Comparison of ENCODE assay signal across 8 cellular contexts in genomic region chr16:66515543-66516171, GRCh38. TPM values are rescaled to one million over a fixed set of nuclear protein-coding genes. Genes with fewer than 3 reads are reported as not detected.
A peak's percentile ranks its signal among the peaks of the same experiment; 100 is the strongest.
DNase-seq lines count a peak whose midpoint lies in the region; ATAC-seq and TF ChIP-seq lines count a peak whose summit lies in the region.

No MANE protein-coding gene starts in this region.

- H3K4me3 ChIP-seq in BE2C (ENCODE audit: low read depth, low read length) = no peak overlapping the region
- H3K4me3 ChIP-seq in HL-60 (replicated peaks; ENCODE audit: insufficient read depth, low read length) = no peak overlapping the region
- no peak overlapping the region for H3K4me3 ChIP-seq in subcutaneous abdominal adipose tissue (ENCODE audit: low read depth in 1 of 5, low read length in 5 of 5)

- H3K9me3 ChIP-seq in BE2C (no peaks in the 10 kb centered on the region), subcutaneous abdominal adipose tissue (ENCODE audit: control insufficient read depth in 5 of 5, low read length in 5 of 5) (no peaks in the 10 kb centered on the region)

- peak overlapping the region in 1 of 5 donors; percentile 44 for H3K9ac ChIP-seq in subcutaneous abdominal adipose tissue (ENCODE audit: low read length in 5 of 5)

- H3K36me3 ChIP-seq in BE2C (no peaks in the 10 kb centered on the region), subcutaneous abdominal adipose tissue (ENCODE audit: control insufficient read depth in 5 of 5, insufficient read depth in 5 of 5, low read length in 5 of 5) (peaks cover 0 to 26% (median 12%) of the 10 kb centered on the region in 5 donors)

- peaks cover 46% of the 10 kb centered on the region for H3K4me1 Mint-ChIP-seq in activated T-helper 17 cell treated with anti-CD3 and anti-CD28 coated beads, Interleukin-2, amount 50 U/mL, for 72 hours

- H3K27ac ChIP-seq in HL-60 (replicated peaks) (peak overlapping the region; percentile 95), subcutaneous abdominal adipose tissue (ENCODE audit: low read depth, low read length) (peak overlapping the region; percentile 100)

- H3K27me3 ChIP-seq in BE2C (no peaks in the 10 kb centered on the region), HL-60 (ENCODE audit: insufficient read depth, poor library complexity, severe bottlenecking) (no peaks in the 10 kb centered on the region), subcutaneous abdominal adipose tissue (ENCODE audit: control insufficient read depth in 5 of 5, insufficient read depth in 4 of 5, low read length in 5 of 5) (no peaks in the 10 kb centered on the region)

- H3K27ac Mint-ChIP-seq in activated T-helper 17 cell treated with anti-CD3 and anti-CD28 coated beads, Interleukin-2, amount 50 U/mL, for 72 hours = peak overlapping the region; percentile 96

- DNase-seq in BE2C = no peak
- peak in 1 of 2 experiments; percentile 66 for DNase-seq in HL-60 (ENCODE audit: low read depth in 1 of 2, low spot score in 1 of 2)
- DNase-seq in iPS-NIHi7 (ENCODE audit: extremely low spot score) = peak; percentile 48
- DNase-seq in inferior parietal cortex (ENCODE audit: extremely low spot score) = no peak
- no peak for DNase-seq in SK-N-DZ (ENCODE audit: low spot score)

- peak; percentile 30 for ATAC-seq in activated T-helper 17 cell treated with anti-CD3 and anti-CD28 coated beads, Interleukin-2, amount 50 U/mL, for 72 hours (replicated peaks)
- ATAC-seq in HG03565 (IDR thresholded peaks at IDR 0.05; ENCODE audit: unreplicated experiment) = no peak

- no peaks in the 10 kb centered on the region for H3K9me3 Mint-ChIP-seq in activated T-helper 17 cell treated with anti-CD3 and anti-CD28 coated beads, Interleukin-2, amount 50 U/mL, for 72 hours

- TF ChIP-seq CTCF in BE2C (IDR thresholded peaks at IDR 0.05; ENCODE audit: low read depth, low read length) (peak; percentile 25), HL-60 (IDR thresholded peaks at IDR 0.05; ENCODE audit: insufficient read depth, low read length) (peak; percentile 21)

- no peaks in the 10 kb centered on the region for H3K27me3 Mint-ChIP-seq in activated T-helper 17 cell treated with anti-CD3 and anti-CD28 coated beads, Interleukin-2, amount 50 U/mL, for 72 hours

- H3K36me3 Mint-ChIP-seq in activated T-helper 17 cell treated with anti-CD3 and anti-CD28 coated beads, Interleukin-2, amount 50 U/mL, for 72 hours (ENCODE audit: low read depth) = no peaks in the 10 kb centered on the region

- H3K4me1 ChIP-seq in BE2C = peaks cover 24% of the 10 kb centered on the region
- H3K4me1 ChIP-seq in subcutaneous abdominal adipose tissue (ENCODE audit: control insufficient read depth in 5 of 5, insufficient read depth in 5 of 5, low read length in 5 of 5) = peaks cover 33 to 82% (median 81%) of the 10 kb centered on the region in 5 donors

- H3K4me3 Mint-ChIP-seq in activated T-helper 17 cell treated with anti-CD3 and anti-CD28 coated beads, Interleukin-2, amount 50 U/mL, for 72 hours = peak overlapping the region; percentile 86

RNA-seq across cellular contexts. Expression of gene TK2, which starts 34.3 kb away (rescaled TPM):
- 13.7 TPM for polyA plus RNA-seq in BE2C (2012; ENCODE audit: insufficient read depth, insufficient read length, low read depth)
- total RNA-seq in activated T-helper 17 cell treated with anti-CD3 and anti-CD28 coated beads, Interleukin-2, amount 50 U/mL, for 72 hours = 1 to 10 TPM; 5.7 to 6.6 TPM
- polyA plus RNA-seq in SK-N-DZ (2014; cell fraction: cytosol; rRNA removed) = 9.3 and 10.9 TPM in 2 replicates
- polyA plus RNA-seq in SK-N-DZ (2014; cell fraction: nucleus; rRNA removed) = 26.9 and 35.9 TPM in 2 replicates

RNA-seq across cellular contexts. Expression of gene CKLF, which starts 36.7 kb away (rescaled TPM):
- 24.1 TPM for polyA plus RNA-seq in BE2C (2012; ENCODE audit: insufficient read depth, insufficient read length, low read depth)
- total RNA-seq in activated T-helper 17 cell treated with anti-CD3 and anti-CD28 coated beads, Interleukin-2, amount 50 U/mL, for 72 hours = 100 to 1,000 TPM; 117 to 155 TPM
- polyA plus RNA-seq in SK-N-DZ (2014; cell fraction: cytosol; rRNA removed) = 106 and 115 TPM in 2 replicates
- 51.4 and 54.9 TPM in 2 replicates for polyA plus RNA-seq in SK-N-DZ (2014; cell fraction: nucleus; rRNA removed)

RNA-seq across cellular contexts. Expression of gene CMTM1, which starts 50.6 kb away (rescaled TPM):
- 9.5 TPM for polyA plus RNA-seq in BE2C (2012; ENCODE audit: insufficient read depth, insufficient read length, low read depth)
- 10 to 100 TPM; 15.8 to 15.9 TPM for total RNA-seq in activated T-helper 17 cell treated with anti-CD3 and anti-CD28 coated beads, Interleukin-2, amount 50 U/mL, for 72 hours
- polyA plus RNA-seq in SK-N-DZ (2014; cell fraction: cytosol; rRNA removed) = 0.33 and 0.59 TPM in 2 replicates
- 0.73 TPM in 1 of 2 replicates, not detected in the other for polyA plus RNA-seq in SK-N-DZ (2014; cell fraction: nucleus; rRNA removed)
